8 cellular contexts compared by ENCODE assay signal in the genomic region with DNA sequence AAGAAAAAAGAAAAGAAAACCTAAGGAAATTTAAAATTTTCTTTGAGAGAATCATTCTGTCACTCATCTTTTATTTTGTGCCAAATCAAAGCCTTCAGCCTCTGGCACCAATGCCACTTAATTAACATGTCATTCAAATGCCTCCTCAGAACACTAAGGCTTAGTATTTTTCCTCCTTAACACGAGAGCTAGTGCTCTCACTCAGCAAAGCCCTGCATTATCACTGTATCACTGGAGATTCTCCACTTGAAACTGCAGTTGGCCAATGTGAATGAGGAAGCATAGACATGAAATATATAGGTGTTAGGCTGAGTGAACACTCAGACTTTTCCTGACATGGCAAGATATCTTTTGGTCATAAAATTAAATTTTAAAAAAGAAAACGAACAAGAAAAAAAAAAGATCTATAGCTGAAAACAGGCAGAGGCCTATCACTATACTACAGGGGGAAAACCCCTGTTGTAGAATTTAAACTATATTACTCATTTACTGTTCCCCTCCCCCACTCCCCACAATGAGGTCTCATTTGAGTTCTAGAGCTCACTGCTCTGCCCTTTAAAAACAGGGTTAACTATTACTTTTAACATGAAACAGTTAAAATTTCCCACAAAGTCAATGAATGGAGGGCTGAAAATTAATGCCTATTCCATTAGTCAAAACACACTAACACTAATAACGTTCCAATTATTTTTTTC. TPM values are rescaled to one million over a fixed set of nuclear protein-coding genes. Genes with fewer than 3 reads are reported as not detected.
DNase-seq lines count a peak whose midpoint lies in the region; ATAC-seq, FAIRE-seq and TF ChIP-seq lines count a peak whose summit lies in the region.

No MANE protein-coding gene starts in this region.

- H3K27ac ChIP-seq in dorsolateral prefrontal cortex = peak overlapping the region in 2 of 59 donors; percentile 3 to 5

- ATAC-seq in GM18498 (IDR thresholded peaks at IDR 0.05; ENCODE audit: unreplicated experiment) = peak; percentile 40
- ATAC-seq in GM21367 (IDR thresholded peaks at IDR 0.05; ENCODE audit: unreplicated experiment) = peak; percentile 42
- peak; percentile 54 for ATAC-seq in HG03558 (IDR thresholded peaks at IDR 0.05; ENCODE audit: extremely low read depth, unreplicated experiment)

- no peak for TF ChIP-seq CTCF in bronchial epithelial cell (IDR thresholded peaks at IDR 0.05; ENCODE audit: insufficient read depth, low read length, severe bottlenecking)
- no peak for TF ChIP-seq CTCF in dorsolateral prefrontal cortex (IDR thresholded peaks at IDR 0.05 in 54 of 56, conservative IDR thresholded peaks at IDR 0.05 in 2 of 56; ENCODE audit: low read depth in 1 of 56, partially characterized antibody in 56 of 56)

- DNase-seq in bronchial epithelial cell (ENCODE audit: low read depth) (peak; percentile 8), ecto neural progenitor cell (ENCODE audit: low spot score) (no peak), NCI-H226 (no peak), dorsolateral prefrontal cortex (no peak), COR-L47 (lab: John Stamatoyannopoulos, UW) (no peak)

- H3K36me3 ChIP-seq in bronchial epithelial cell (ENCODE audit: control insufficient read depth, insufficient read depth, low read length) = peaks cover 10% of the 10 kb centered on the region

- H3K27me3 ChIP-seq in bronchial epithelial cell (ENCODE audit: control insufficient read depth, insufficient read depth, low read length) = no peaks in the 10 kb centered on the region
- H3K27me3 ChIP-seq in dorsolateral prefrontal cortex = no peaks in the 10 kb centered on the region

- no peak overlapping the region for H3K4me3 ChIP-seq in bronchial epithelial cell (ENCODE audit: low read depth, low read length)
- H3K4me3 ChIP-seq in dorsolateral prefrontal cortex = no peak overlapping the region

- no peak for FAIRE-seq in bronchial epithelial cell (lab: Jason Lieb, UNC)

- intact Hi-C loops in dorsolateral prefrontal cortex (cut with DNase I) = no loop called here

RNA-seq across cellular contexts. Expression of a gene that starts 5.1 kb away (rescaled TPM):
- total RNA-seq in bronchial epithelial cell = 5.8 and 6.8 TPM in 2 replicates
- total RNA-seq in dorsolateral prefrontal cortex = 10 to 100 TPM; 19.6 to 37.9 (median 27.3) TPM
